In the genomic region with DNA sequence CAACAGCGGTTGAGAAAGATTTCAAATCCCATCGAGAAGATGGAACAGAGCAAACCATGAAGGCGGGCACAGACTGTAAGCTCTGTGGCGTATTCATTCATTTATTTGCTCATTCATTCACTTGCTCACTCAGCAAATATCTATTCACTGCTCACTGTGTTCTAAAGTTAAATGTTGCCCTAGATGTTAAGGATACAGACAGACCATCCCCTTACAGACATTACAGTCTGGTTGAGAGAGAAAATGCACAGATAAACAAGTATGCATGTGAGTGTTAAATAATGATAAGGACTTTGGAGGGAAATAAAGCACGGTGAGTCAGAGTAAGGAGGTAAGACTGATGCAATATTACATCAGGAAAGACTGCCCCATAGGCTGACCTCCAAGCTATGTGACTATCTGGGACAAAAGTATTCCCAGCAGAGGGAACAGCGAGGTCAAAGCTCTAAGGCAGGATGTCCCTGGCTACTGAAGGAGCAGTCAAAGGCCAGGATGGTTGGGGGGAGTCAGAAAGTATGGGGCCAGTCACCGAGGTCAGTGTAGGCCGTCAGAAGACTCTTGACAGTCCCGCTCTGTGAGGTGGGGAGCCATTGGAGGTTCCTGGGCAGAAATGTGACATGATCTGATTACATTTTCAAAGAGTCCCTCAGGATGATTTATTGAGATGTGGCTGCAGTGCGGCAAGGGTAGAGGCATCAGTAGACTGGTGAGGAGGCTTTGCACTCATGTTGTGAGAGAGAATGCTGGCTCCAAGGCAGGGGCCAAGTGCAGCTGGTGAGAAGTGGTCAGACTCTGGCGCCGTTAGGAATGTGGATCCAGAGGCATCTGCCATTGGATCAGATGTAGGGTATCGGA, we compare ENCODE assay signal across 9 cellular contexts. TPM values are rescaled to one million over a fixed set of nuclear protein-coding genes. Genes with fewer than 3 reads are reported as not detected.
DNase-seq lines count a peak whose midpoint lies in the region; ATAC-seq, FAIRE-seq and TF ChIP-seq lines count a peak whose summit lies in the region.
"Had no signal": no experiment of that assay in that cellular context is flagged by ENCODE, and none has a peak within 500 bp of the region (broad histone marks: within the 10 kb centered on the region; RNA-seq: fewer than 3 reads in every experiment).

No MANE protein-coding gene starts in this region.

- no peaks in the 10 kb centered on the region for H3K27me3 ChIP-seq in CD8-positive, alpha-beta memory T cell (ENCODE audit: insufficient read depth, low read length, poor library complexity, severe bottlenecking)
- H3K27me3 ChIP-seq in esophagus muscularis mucosa: no peaks in the 10 kb centered on the region

- no peak overlapping the region for H3K4me3 ChIP-seq in CD8-positive, alpha-beta memory T cell (ENCODE audit: low read length)
- no peak overlapping the region for H3K4me3 ChIP-seq in esophagus muscularis mucosa

- H3K27ac ChIP-seq in CD8-positive, alpha-beta memory T cell (ENCODE audit: low read depth, low read length): peak overlapping the region; percentile 66
- H3K27ac ChIP-seq in RWPE1 (peak overlapping the region; percentile 53), esophagus muscularis mucosa (replicated peaks in 1 of 4) (peak overlapping the region; percentile 56 to 76 (median 70))

- WGBS in esophagus muscularis mucosa: 75% methylated on average over 13 of the region's 13 CpGs

- CTCF ChIA-PET in CD8-positive, alpha-beta memory T cell (lab: Charles Lee): no interaction called here
- CTCF ChIA-PET in RWPE1 (lab: Yijun Ruan, JAX): interaction anchor here (0.6 kb wide), 2 partner anchors 47 to 1375 kb away, joined by 3 to 4 read pairs; no protein-coding TSS in a partner anchor

- POLR2A ChIA-PET in CD8-positive, alpha-beta memory T cell (lab: Charles Lee): no interaction called here
- POLR2A ChIA-PET in RWPE1 (lab: Yijun Ruan, JAX; ENCODE audit: low non-redundant PET): no interaction called here

- H3K36me3 ChIP-seq in CD8-positive, alpha-beta memory T cell (ENCODE audit: insufficient read depth, low read length): no peaks in the 10 kb centered on the region
- no peaks in the 10 kb centered on the region for H3K36me3 ChIP-seq in esophagus muscularis mucosa

- no peak for TF ChIP-seq CTCF in RWPE1 (conservative IDR thresholded peaks at IDR 0.05; ENCODE audit: low read depth)
- no peak for TF ChIP-seq CTCF in esophagus muscularis mucosa (IDR thresholded peaks at IDR 0.05)
- TF ChIP-seq CTCF in nephron (IDR thresholded peaks at IDR 0.05; ENCODE audit: unreplicated experiment in 3 of 3): no peak

- TF ChIP-seq POLR2A in esophagus muscularis mucosa (IDR thresholded peaks at IDR 0.05; ENCODE audit: low read depth): no peak

- no peaks in the 10 kb centered on the region for H3K9me3 ChIP-seq in CD8-positive, alpha-beta memory T cell (ENCODE audit: low read length)
- H3K9me3 ChIP-seq in esophagus muscularis mucosa: no peaks in the 10 kb centered on the region

- intact Hi-C loops in esophagus muscularis mucosa (cut with DNase I): no loop called here

- peaks cover 0 to 15% (median 15%) of the 10 kb centered on the region in 3 donors for H3K36me3 Mint-ChIP-seq in CD8-positive, alpha-beta memory T cell
- peaks cover 32% of the 10 kb centered on the region for H3K36me3 Mint-ChIP-seq in nephron (ENCODE audit: low read depth)

- peaks cover 27% of the 10 kb centered on the region for H3K4me1 ChIP-seq in CD8-positive, alpha-beta memory T cell (ENCODE audit: insufficient read depth, low read length)
- H3K4me1 ChIP-seq in esophagus muscularis mucosa: peaks cover 83 to 97% (median 94%) of the 10 kb centered on the region in 4 donors

- H3K27me3 Mint-ChIP-seq in CD8-positive, alpha-beta memory T cell: no peaks in the 10 kb centered on the region
- no peaks in the 10 kb centered on the region for H3K27me3 Mint-ChIP-seq in nephron (ENCODE audit: low read depth)

- H3K27ac Mint-ChIP-seq in CD8-positive, alpha-beta memory T cell: peak overlapping the region in 7 of 8 donors; percentile 28 to 92 (median 70)
- peak overlapping the region; percentile 55 to 69 (median 64) for H3K27ac Mint-ChIP-seq in nephron

- no peak for DNase-seq in CD8-positive, alpha-beta memory T cell
- peak; percentile 46 for DNase-seq in RWPE1 (ENCODE audit: low spot score)
- DNase-seq in esophagus muscularis mucosa (ENCODE audit: extremely low spot score): no peak
- no peak for DNase-seq in urothelium cell line (ENCODE audit: low spot score)
- DNase-seq in NCI-H2227 treated with DMSO at 0.1 percent for 48 hours (lab: John Stamatoyannopoulos, UW): no peak
- DNase-seq: activated T-cell treated with anti-CD3 and anti-CD28 coated beads for 4 hours had no signal

- peaks cover 76 to 88% (median 86%) of the 10 kb centered on the region in 3 donors for H3K4me1 Mint-ChIP-seq in CD8-positive, alpha-beta memory T cell
- H3K4me1 Mint-ChIP-seq in nephron: peaks cover 49% of the 10 kb centered on the region

- ATAC-seq in HG02970 (IDR thresholded peaks at IDR 0.05; ENCODE audit: low FRiP score, unreplicated experiment): no peak
- no peak for ATAC-seq in GM19351 (IDR thresholded peaks at IDR 0.05; ENCODE audit: unreplicated experiment)

- TF ChIP-seq EP300 in esophagus muscularis mucosa (IDR thresholded peaks at IDR 0.05): no peak

- FAIRE-seq in urothelium cell line (lab: Jason Lieb, UNC): no peak

- H3K4me3 Mint-ChIP-seq in CD8-positive, alpha-beta memory T cell: peak overlapping the region in 3 of 7 donors; percentile 10 to 39 (median 25)
- no peak overlapping the region for H3K4me3 Mint-ChIP-seq in nephron

- no peaks in the 10 kb centered on the region for H3K9me3 Mint-ChIP-seq in CD8-positive, alpha-beta memory T cell
- no peaks in the 10 kb centered on the region for H3K9me3 Mint-ChIP-seq in nephron

RNA-seq across cellular contexts. Expression of gene MBNL2, which starts 37.9 kb away (rescaled TPM):
- total RNA-seq in CD8-positive, alpha-beta memory T cell: 10 to 100 TPM; 17.7 to 17.8 TPM
- 15.9 TPM for polyA plus RNA-seq in CD8-positive, alpha-beta memory T cell
- 100 to 1,000 TPM in 2 of 4 donors, 10 to 100 TPM in 2; 92.8 to 132 (median 101) TPM for total RNA-seq in esophagus muscularis mucosa

Comparison
In these comparisons a context has a peak if more than half of its experiments do, and no peak if none do; other contexts are left out.
1. RNA of gene MBNL2, which starts 37.9 kb away (total RNA-seq): 92.8 to 132 TPM in esophagus muscularis mucosa; 17.7 to 17.8 TPM in CD8-positive, alpha-beta memory T cell; every median in the first group is over 4 times any median in the second.
2. Peak in every context shown above with its lines, with median percentiles within 50 percentile points of each other: H3K27ac ChIP-seq.